Comparison of ENCODE assay signal across 9 cellular contexts in the genomic region with DNA sequence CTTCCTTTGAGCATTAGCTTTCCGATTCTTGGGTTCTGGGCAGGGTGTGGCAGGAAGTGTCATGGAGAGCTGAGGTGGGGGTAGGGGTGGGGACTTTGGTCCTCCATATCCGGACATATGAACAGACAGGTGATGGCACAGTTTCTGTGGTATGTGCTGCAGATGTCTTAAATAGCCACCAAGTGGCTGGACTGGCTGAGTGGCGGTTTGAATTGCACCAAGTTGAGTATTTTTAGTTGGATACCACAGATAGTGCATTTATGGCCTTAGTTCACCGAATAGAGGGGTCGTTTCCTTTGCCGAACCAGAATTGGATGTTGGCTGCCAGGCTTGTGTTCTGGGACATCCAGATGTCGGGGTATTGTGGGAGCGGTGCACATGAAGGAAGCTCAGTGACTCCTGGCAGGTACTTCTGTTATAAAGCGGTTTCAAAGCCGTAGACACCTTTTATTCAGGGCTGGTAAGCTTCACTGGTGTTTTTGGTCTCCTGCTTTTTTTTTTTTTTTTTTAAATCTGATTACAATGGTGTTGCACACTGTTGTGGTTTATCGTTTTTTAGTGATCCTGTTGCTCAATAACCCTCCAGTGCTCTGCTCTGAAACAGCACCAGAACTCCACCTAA. TPM values are rescaled to one million over a fixed set of nuclear protein-coding genes. Genes with fewer than 3 reads are reported as not detected.
DNase-seq lines count a peak whose midpoint lies in the region; ATAC-seq and TF ChIP-seq lines count a peak whose summit lies in the region.
"Had no signal": no experiment of that assay in that cellular context is flagged by ENCODE, and none has a peak within 500 bp of the region (broad histone marks: within the 10 kb centered on the region; RNA-seq: fewer than 3 reads in every experiment).

No MANE protein-coding gene starts in this region.

- H3K4me1 ChIP-seq in neutrophil (ENCODE audit: control insufficient read depth in 1 of 2, insufficient read depth in 1 of 2, low read depth in 1 of 2, low read length in 1 of 2): peaks cover 98 to 100% of the 10 kb centered on the region in 2 experiments
- H3K4me1 ChIP-seq in uterus: no peaks in the 10 kb centered on the region

- H3K27me3 ChIP-seq in neutrophil (no peaks in the 10 kb centered on the region), uterus (no peaks in the 10 kb centered on the region)

- H3K27ac ChIP-seq in neutrophil (peak overlapping the region; percentile 86), uterus (no peak overlapping the region)

- H3K36me3 ChIP-seq in neutrophil (no peaks in the 10 kb centered on the region), uterus (no peaks in the 10 kb centered on the region)

- intact Hi-C loops in uterus (cut with DNase I; ENCODE audit: low total_unique reads): no loop called here

- ATAC-seq in HG03064 (IDR thresholded peaks at IDR 0.05; ENCODE audit: low read depth, unreplicated experiment): peak; percentile 51

- DNase-seq in activated T-cell treated with anti-CD3 and anti-CD28 coated beads for 1 hour (ENCODE audit: low read depth): peak; percentile 36
- no peak for DNase-seq in activated T-cell treated with anti-CD3 and anti-CD28 coated beads for 4 hours
- peak in 3 of 5 experiments; percentile 46 to 90 (median 75) for DNase-seq in T-helper 2 cell
- DNase-seq in uterus: no peak
- DNase-seq in HK-2 (ENCODE audit: unreplicated experiment): no peak
- DNase-seq in hypothalamus (lab: John Stamatoyannopoulos, UW): no peak

- TF ChIP-seq CTCF in neutrophil (IDR thresholded peaks at IDR 0.05) (no peak), uterus (IDR thresholded peaks at IDR 0.05) (no peak)

- no peak for TF ChIP-seq POLR2A in uterus (IDR thresholded peaks at IDR 0.05)

- H3K9me3 ChIP-seq in neutrophil (no peaks in the 10 kb centered on the region), uterus (no peaks in the 10 kb centered on the region)

- H3K4me3 ChIP-seq in neutrophil (ENCODE audit: low read depth in 1 of 2, low read length in 1 of 2) (peak overlapping the region; percentile 40 to 51), uterus (no peak overlapping the region)
- H3K4me3 ChIP-seq: lung had no signal

RNA-seq across cellular contexts. Expression of gene TNFAIP8, which starts 15.1 kb away (rescaled TPM):
- total RNA-seq in uterus: 10 to 100 TPM in 3 of 4 donors, 1 to 10 TPM in 1; 2.0 to 42.7 (median 15.5) TPM

Comparison
In these comparisons a context has a peak if more than half of its experiments do, and no peak if none do; other contexts are left out.
1. DNase-seq: peak in activated T-cell treated with anti-CD3 and anti-CD28 coated beads for 1 hour (single experiment) and T-helper 2 cell (3 of 5); none in activated T-cell treated with anti-CD3 and anti-CD28 coated beads for 4 hours (single experiment), uterus (0 of 2), HK-2 (single experiment) and hypothalamus (0 of 51).
2. H3K4me3 ChIP-seq: peak in neutrophil (2 of 2); none in uterus (0 of 2).